ENCODE assay signal across 21 cellular contexts in the genomic region with DNA sequence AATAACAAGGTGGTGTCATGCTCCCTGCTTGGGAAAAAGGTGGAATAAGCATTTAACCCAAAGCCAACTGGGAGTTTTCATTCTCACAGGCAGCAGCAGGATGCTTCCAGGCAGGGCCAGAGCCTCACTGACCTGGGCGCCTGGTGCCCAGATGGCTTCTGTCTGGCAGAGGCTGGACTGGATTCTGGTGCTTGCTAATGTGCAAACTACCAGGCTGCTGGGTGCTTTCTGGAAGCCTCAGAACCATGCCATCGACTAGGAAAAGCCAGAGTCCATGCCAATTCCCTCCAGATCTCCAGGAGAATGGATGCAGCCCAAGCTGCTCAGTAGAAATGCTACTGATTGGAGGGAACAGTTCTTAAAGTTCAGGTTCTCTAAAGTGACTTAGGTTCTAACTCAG. TPM values are rescaled to one million over a fixed set of nuclear protein-coding genes. Genes with fewer than 3 reads are reported as not detected.
DNase-seq lines count a peak whose midpoint lies in the region; ATAC-seq and TF ChIP-seq lines count a peak whose summit lies in the region.
"Had no signal": no experiment of that assay in that cellular context is flagged by ENCODE, and none has a peak within 500 bp of the region (broad histone marks: within the 10 kb centered on the region; RNA-seq: fewer than 3 reads in every experiment).

No MANE protein-coding gene starts in this region.

- no peak for TF ChIP-seq CTCF in left ventricle myocardium inferior (IDR thresholded peaks at IDR 0.05; ENCODE audit: borderline replicate concordance)
- TF ChIP-seq CTCF in heart right ventricle (IDR thresholded peaks at IDR 0.05): no peak
- no peak for TF ChIP-seq CTCF in coronary artery (IDR thresholded peaks at IDR 0.05)
- TF ChIP-seq CTCF in psoas muscle (IDR thresholded peaks at IDR 0.05): no peak

- H3K4me1 ChIP-seq in left ventricle myocardium inferior: peaks cover 45% of the 10 kb centered on the region
- peaks cover 0 to 41% (median 6%) of the 10 kb centered on the region in 9 donors for H3K4me1 ChIP-seq in heart right ventricle
- H3K4me1 ChIP-seq in psoas muscle: peaks cover 14% of the 10 kb centered on the region
- no peaks in the 10 kb centered on the region for H3K4me1 ChIP-seq in aorta (ENCODE audit: control insufficient read depth in 1 of 2, insufficient read depth in 2 of 2, low read length in 2 of 2)

- intact Hi-C loops in left ventricle myocardium inferior (cut with micrococcal nuclease): no loop called here
- intact Hi-C loops in heart right ventricle (cut with DNase I): no loop called here
- intact Hi-C loops in psoas muscle (cut with DNase I): loop anchor here in 1 of 2 donors (5.0 kb wide), 1 partner anchor 34 kb away; a partner anchor contains a TSS
- intact Hi-C loops in aorta (cut with DNase I): loop anchor here in 1 of 2 donors (5.0 kb wide), 1 partner anchor 66 kb away; no protein-coding TSS in a partner anchor

- WGBS in heart right ventricle, 2 donors: 75 to 77% methylated on average over 2 of the region's 2 CpGs
- 58 to 62% (median 60%) methylated on average over 2 of the region's 2 CpGs for WGBS in psoas muscle, 3 donors
- 15 to 24% methylated on average over 2 of the region's 2 CpGs for WGBS in aorta, 2 donors

- DNase-seq in left ventricle myocardium inferior (no peak), heart right ventricle (no peak), coronary artery (ENCODE audit: low spot score) (no peak), psoas muscle (peak; percentile 4 to 12), aorta (peak; percentile 23 to 40), D341Med (ENCODE audit: low spot score) (no peak)
- DNase-seq: CD8-positive, alpha-beta T cell; H9; Karpas-422; NCI-H1417 treated with DMSO at 0.1 percent for 48 hours; NCI-H187 treated with DMSO at 0.1 percent for 48 hours; NCI-H345; NCI-H524 treated with DMSO at 0.1 percent for 48 hours; SIG-M5 had no signal

- no peak overlapping the region for H3K4me3 ChIP-seq in left ventricle myocardium inferior
- H3K4me3 ChIP-seq in heart right ventricle: no peak overlapping the region
- H3K4me3 ChIP-seq in coronary artery: no peak overlapping the region
- H3K4me3 ChIP-seq in psoas muscle: no peak overlapping the region
- H3K4me3 ChIP-seq in aorta (ENCODE audit: low read length in 2 of 2): no peak overlapping the region
- H3K4me3 ChIP-seq: BLaER1 treated with 17β-estradiol and CSF1 and Interleukin-3, amounts not matched to agents 10 nM and 100 nM had no signal

- H3K9me3 ChIP-seq in left ventricle myocardium inferior (replicated peaks) (no peaks in the 10 kb centered on the region), heart right ventricle (no peaks in the 10 kb centered on the region), psoas muscle (no peaks in the 10 kb centered on the region), aorta (ENCODE audit: control insufficient read depth, low read length) (no peaks in the 10 kb centered on the region)
- H3K9me3 ChIP-seq: BLaER1 treated with 17β-estradiol and CSF1 and Interleukin-3, amounts not matched to agents 10 nM and 100 nM had no signal

- H3K27ac ChIP-seq in left ventricle myocardium inferior (replicated peaks): peak overlapping the region; percentile 11
- peak overlapping the region in 1 of 10 donors; percentile 6 for H3K27ac ChIP-seq in heart right ventricle
- peak overlapping the region; percentile 6 to 48 for H3K27ac ChIP-seq in coronary artery
- no peak overlapping the region for H3K27ac ChIP-seq in psoas muscle
- H3K27ac ChIP-seq in aorta (ENCODE audit: low read depth in 1 of 2, low read length in 2 of 2): peak overlapping the region in 1 of 2 donors; percentile 49
- H3K27ac ChIP-seq: BLaER1 treated with 17β-estradiol and CSF1 and Interleukin-3, amounts not matched to agents 10 nM and 100 nM; HL-60 had no signal

- ATAC-seq in heart right ventricle: no peak
- no peak for ATAC-seq in psoas muscle
- no peak for ATAC-seq in aorta (ENCODE audit: low FRiP score)
- no peak for ATAC-seq in GM19324 (IDR thresholded peaks at IDR 0.05; ENCODE audit: low FRiP score, unreplicated experiment)
- ATAC-seq in GM18909 (IDR thresholded peaks at IDR 0.05; ENCODE audit: poor library complexity, unreplicated experiment): no peak
- ATAC-seq: CD8-positive, alpha-beta T cell had no signal

- H3K36me3 ChIP-seq in left ventricle myocardium inferior: no peaks in the 10 kb centered on the region
- peaks cover 0 to 2% (median 0%) of the 10 kb centered on the region in 9 donors for H3K36me3 ChIP-seq in heart right ventricle
- no peaks in the 10 kb centered on the region for H3K36me3 ChIP-seq in psoas muscle (ENCODE audit: insufficient read depth in 1 of 2, low read depth in 1 of 2)
- no peaks in the 10 kb centered on the region for H3K36me3 ChIP-seq in aorta (ENCODE audit: control insufficient read depth in 1 of 2, insufficient read depth in 2 of 2, low read length in 1 of 2)
- H3K36me3 ChIP-seq: BLaER1 treated with 17β-estradiol and CSF1 and Interleukin-3, amounts not matched to agents 10 nM and 100 nM had no signal

- H3K27me3 ChIP-seq in left ventricle myocardium inferior (ENCODE audit: low read depth) (peaks cover 25% of the 10 kb centered on the region), heart right ventricle (peaks cover 0 to 8% (median 0%) of the 10 kb centered on the region in 7 donors), psoas muscle (ENCODE audit: insufficient read depth in 3 of 3, low read length in 2 of 3) (no peaks in the 10 kb centered on the region), aorta (ENCODE audit: control insufficient read depth in 1 of 2, insufficient read depth in 2 of 2, low read length in 1 of 2) (no peaks in the 10 kb centered on the region)

RNA-seq across cellular contexts. Expression of a gene that starts 36.2 kb away (rescaled TPM):
- total RNA-seq in left ventricle myocardium inferior (17.5 TPM), heart right ventricle (10 to 100 TPM; 11.4 to 30.6 (median 19.4) TPM), psoas muscle (1 to 10 TPM; 2.4 to 3.6 (median 3.3) TPM), aorta (10 to 100 TPM; 10.4 to 12.6 TPM)
- polyA plus RNA-seq in heart right ventricle (10 to 100 TPM in 1 of 2 donors, 1 to 10 TPM in 1; 3.0 to 20.9 TPM), psoas muscle (1 to 10 TPM in 2 of 3 donors, under 1 TPM in 1; 0.60 to 2.3 (median 1.3) TPM), aorta (10 to 100 TPM in 1 of 2 donors, 1 to 10 TPM in 1; 3.3 to 14.1 TPM)
- total RNA-seq: HT1080, MCF 10A, RPMI7951 had no signal

Comparison
In these comparisons a context has a peak if more than half of its experiments do, and no peak if none do; other contexts are left out.
1. DNase-seq: peak in psoas muscle (2 of 2) and aorta (2 of 2); none in left ventricle myocardium inferior (single experiment), heart right ventricle (0 of 2), coronary artery (single experiment) and D341Med (single experiment).